Comparison of ENCODE assay signal across 11 cellular contexts in genomic region chr1:247857986-247858356, GRCh38. TPM values are rescaled to one million over a fixed set of nuclear protein-coding genes. Genes with fewer than 3 reads are reported as not detected.
DNase-seq lines count a peak whose midpoint lies in the region; ATAC-seq and TF ChIP-seq lines count a peak whose summit lies in the region.
"Had no signal": no experiment of that assay in that cellular context is flagged by ENCODE, and none has a peak within 500 bp of the region (broad histone marks: within the 10 kb centered on the region; RNA-seq: fewer than 3 reads in every experiment).

No MANE protein-coding gene starts in this region.

- TF ChIP-seq CTCF in GM20000 (IDR thresholded peaks at IDR 0.05; ENCODE audit: extremely low read depth, missing control alignments) (no peak), fibroblast of villous mesenchyme (IDR thresholded peaks at IDR 0.05; ENCODE audit: insufficient read depth, low read depth, low read length) (no peak), prostate gland (IDR thresholded peaks at IDR 0.05) (no peak)

- no peaks in the 10 kb centered on the region for H3K4me1 ChIP-seq in prostate gland (replicated peaks)

- H3K4me3 ChIP-seq in fibroblast of villous mesenchyme (ENCODE audit: low read depth, low read length) = peak overlapping the region; percentile 49
- H3K4me3 ChIP-seq in prostate gland = peak overlapping the region; percentile 13 to 38

- no peaks in the 10 kb centered on the region for H3K27me3 ChIP-seq in prostate gland (replicated peaks; ENCODE audit: insufficient read depth)

- H3K9me3 ChIP-seq in prostate gland = no peaks in the 10 kb centered on the region

- DNase-seq in GM20000 (ENCODE audit: low spot score) (peak; percentile 21), SW480 (ENCODE audit: low spot score) (peak; percentile 2), fibroblast of villous mesenchyme (ENCODE audit: low read depth) (no peak), prostate gland (ENCODE audit: low spot score) (no peak), left colon (no peak), epidermal melanocyte (ENCODE audit: insufficient read length, low spot score) (no peak), GM19238 (ENCODE audit: insufficient read length, low spot score) (no peak)
- no peak for DNase-seq in stimulated activated CD8-positive, alpha-beta memory T cell treated with anti-CD3 and anti-CD28 coated beads, Interleukin-4, amount 100 ng/mL, for 48 hours

- no peak overlapping the region for H3K27ac ChIP-seq in prostate gland
- H3K27ac ChIP-seq: HL-60, VCaP had no signal

- H3K36me3 ChIP-seq in prostate gland = no peaks in the 10 kb centered on the region

- TF ChIP-seq POLR2A in prostate gland (IDR thresholded peaks at IDR 0.05) = no peak

- intact Hi-C loops in prostate gland (cut with DNase I) = no loop called here
- intact Hi-C loops in left colon (cut with DNase I, micrococcal nuclease) = no loop called here

- no peak for ATAC-seq in left colon

- whole genome bisulfite sequencing in prostate gland = 36% methylated on average over 11 of the region's 11 CpGs

RNA-seq across cellular contexts. Expression of gene TRIM58, which starts 1.0 kb away (rescaled TPM):
- total RNA-seq in fibroblast of villous mesenchyme (0.97 and 3.5 TPM in 2 replicates), prostate gland (1 to 10 TPM in 1 of 2 donors, under 1 TPM in 1; 0.36 to 9.6 TPM), left colon (1 to 10 TPM; 3.9 to 4.2 TPM)

RNA-seq across cellular contexts. Expression of gene OR11L1, which starts 16.3 kb away (rescaled TPM):
- not detected in 2 replicates for total RNA-seq in fibroblast of villous mesenchyme
- total RNA-seq in prostate gland = not detected
- total RNA-seq in left colon = not detected
- total RNA-seq: liver had no signal

RNA-seq across cellular contexts. Expression of gene OR14A16, which starts 34.1 kb away (rescaled TPM):
- total RNA-seq in fibroblast of villous mesenchyme (not detected in 2 replicates), prostate gland (not detected), left colon (not detected)
- total RNA-seq: liver had no signal

RNA-seq across cellular contexts. Expression of gene OR2W3, which starts 37.4 kb away (rescaled TPM):
- total RNA-seq in fibroblast of villous mesenchyme (0.86 and 0.97 TPM in 2 replicates), prostate gland (1 to 10 TPM in 1 of 2 donors, under 1 TPM in 1; 0.23 to 2.4 TPM), left colon (1 to 10 TPM; 1.0 to 1.1 TPM)

Comparison
In these comparisons a context has a peak if more than half of its experiments do, and no peak if none do; other contexts are left out.
1. DNase-seq: peak in GM20000 (single experiment) and SW480 (single experiment); none in fibroblast of villous mesenchyme (single experiment), prostate gland (single experiment), left colon (0 of 2), epidermal melanocyte (single experiment), stimulated activated CD8-positive, alpha-beta memory T cell treated with anti-CD3 and anti-CD28 coated beads, Interleukin-4, amount 100 ng/mL, for 48 hours (single experiment) and GM19238 (single experiment).